ENCODE assay signal across 7 cellular contexts in the genomic region with DNA sequence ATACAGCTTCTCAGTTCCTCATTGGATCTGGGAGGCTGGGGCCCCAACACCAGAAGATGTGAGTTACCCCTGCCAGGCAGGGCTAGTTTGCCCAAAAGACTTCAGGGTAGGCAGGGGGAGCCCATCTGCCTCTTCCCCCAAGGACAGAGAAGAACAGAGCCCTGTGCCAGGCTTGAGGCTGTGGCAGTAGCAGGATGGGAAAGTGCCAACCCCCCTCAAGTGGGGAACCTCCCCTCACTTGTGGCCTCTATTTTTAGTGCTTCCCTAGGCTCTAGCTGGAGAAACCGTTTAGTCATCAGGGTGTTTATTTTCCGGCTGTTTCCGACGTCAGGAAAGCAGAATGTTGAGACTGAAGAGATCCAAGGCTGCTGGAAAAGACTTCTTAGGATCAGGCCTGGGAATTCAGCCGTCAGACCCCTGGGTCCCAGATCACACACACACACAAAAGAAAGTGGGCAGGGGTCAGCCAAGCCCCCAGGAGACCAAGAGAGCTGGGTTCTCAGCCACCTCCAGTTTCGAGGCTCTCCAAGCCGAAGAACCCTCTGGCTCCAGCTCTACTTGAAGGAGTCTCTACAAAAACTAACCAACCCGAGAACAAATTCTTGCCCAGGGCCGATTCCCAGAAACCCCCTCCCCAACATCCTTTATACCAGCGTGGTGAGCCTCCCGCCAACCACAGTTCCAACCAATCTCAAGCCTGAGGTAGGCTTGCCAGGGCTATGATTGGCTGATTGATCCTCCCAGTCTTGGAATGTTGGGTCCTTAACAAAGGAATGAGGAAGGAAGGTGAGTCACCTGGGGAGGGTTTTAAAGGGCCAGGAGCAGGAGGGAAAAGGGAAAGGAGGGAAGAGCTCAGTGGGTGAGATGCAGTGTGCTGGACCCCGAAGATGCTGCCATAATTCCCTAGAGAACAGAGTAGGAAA. TPM values are rescaled to one million over a fixed set of nuclear protein-coding genes. Genes with fewer than 3 reads are reported as not detected.
A peak's percentile ranks its signal among the peaks of the same experiment; 100 is the strongest.
DNase-seq lines count a peak whose midpoint lies in the region; ATAC-seq and TF ChIP-seq lines count a peak whose summit lies in the region.

No MANE protein-coding gene starts in this region.

- WGBS in sigmoid colon, 2 donors = 23 to 24% methylated on average over 12 of the region's 12 CpGs

- H3K9ac ChIP-seq in iPS-15b (ENCODE audit: low read depth, low read length) = peak overlapping the region; percentile 65

- H3K36me3 ChIP-seq in iPS-15b (ENCODE audit: control insufficient read depth, insufficient read depth, low read length) (no peaks in the 10 kb centered on the region), sigmoid colon (no peaks in the 10 kb centered on the region)

- no peak for TF ChIP-seq CTCF in sigmoid colon (IDR thresholded peaks at IDR 0.05)

- H3K27me3 ChIP-seq in iPS-15b (ENCODE audit: control insufficient read depth, insufficient read depth, low read length) (no peaks in the 10 kb centered on the region), sigmoid colon (no peaks in the 10 kb centered on the region)

- H3K4me3 ChIP-seq in iPS-15b (ENCODE audit: low read depth, low read length) (peak overlapping the region; percentile 45), sigmoid colon (peak overlapping the region in 3 of 4 donors; percentile 12 to 29 (median 26))

- H3K9me3 ChIP-seq in iPS-15b (ENCODE audit: control insufficient read depth, insufficient read depth, low read length) (no peaks in the 10 kb centered on the region), sigmoid colon (no peaks in the 10 kb centered on the region)

- peak; percentile 54 to 63 for TF ChIP-seq POLR2A in sigmoid colon (IDR thresholded peaks at IDR 0.05)

- intact Hi-C loops in sigmoid colon (cut with DNase I) = no loop called here

- no peak for ATAC-seq in GM21786 (IDR thresholded peaks at IDR 0.05; ENCODE audit: unreplicated experiment)

- DNase-seq in GM04503 (ENCODE audit: low read depth) (peak; percentile 93), NOMO-1 treated with DMSO at 0.1 percent for 48 hours (lab: John Stamatoyannopoulos, UW; ENCODE audit: unreplicated experiment) (peak; percentile 41), brain pericyte (ENCODE audit: low read depth, low spot score) (peak; percentile 80), sigmoid colon (peak; percentile 97), NCI-H748 treated with DMSO at 0.1 percent for 48 hours (lab: John Stamatoyannopoulos, UW) (no peak)

- peak overlapping the region; percentile 98 to 100 (median 100) for H3K27ac ChIP-seq in sigmoid colon

- H3K4me1 ChIP-seq in iPS-15b (ENCODE audit: control insufficient read depth, insufficient read depth, low read length) (peaks cover 28% of the 10 kb centered on the region), sigmoid colon (peaks cover 0 to 65% (median 62%) of the 10 kb centered on the region in 4 donors)

- TF ChIP-seq EP300 in sigmoid colon (IDR thresholded peaks at IDR 0.05) = peak in 3 of 4 donors; percentile 88 to 97 (median 92)

RNA-seq across cellular contexts. Expression of a gene that starts 2.4 kb away (rescaled TPM):
- 10 to 100 TPM; 39.8 to 61.6 (median 53.2) TPM for total RNA-seq in sigmoid colon
- 10 to 100 TPM; 13.2 to 31.2 (median 22.9) TPM for polyA plus RNA-seq in sigmoid colon
